Comparison of ENCODE assay signal across 15 cellular contexts in genomic region chr2:147847746-147848391, GRCh38. TPM values are rescaled to one million over a fixed set of nuclear protein-coding genes. Genes with fewer than 3 reads are reported as not detected.
DNase-seq lines count a peak whose midpoint lies in the region; ATAC-seq and TF ChIP-seq lines count a peak whose summit lies in the region.
"Had no signal": no experiment of that assay in that cellular context is flagged by ENCODE, and none has a peak within 500 bp of the region (broad histone marks: within the 10 kb centered on the region; RNA-seq: fewer than 3 reads in every experiment).

No MANE protein-coding gene starts in this region.

- peak overlapping the region; percentile 87; the same call in 1 of the 2 replicates for H3K4me3 ChIP-seq in ACC112 (ENCODE audit: low read depth, low read length)
- no peak overlapping the region for H3K4me3 ChIP-seq in testis
- H3K4me3 ChIP-seq: BLaER1 had no signal

- H3K9me3 Mint-ChIP-seq in CD4-positive, alpha-beta T cell, result no peaks in the 10 kb centered on the region
- no peaks in the 10 kb centered on the region for H3K9me3 Mint-ChIP-seq in activated CD4-positive, alpha-beta memory T cell treated with anti-CD3 and anti-CD28 coated beads, Interleukin-2, amount 10 ng/mL, durations not matched to agents 7 days and 5 days
- no peaks in the 10 kb centered on the region for H3K9me3 Mint-ChIP-seq in mesothelial cell of epicardium
- H3K9me3 Mint-ChIP-seq in effector memory CD8-positive, alpha-beta T cell, result peaks cover 0 to 3% of the 10 kb centered on the region in 2 donors

- H3K79me2 ChIP-seq in ACC112 (ENCODE audit: control insufficient read depth, insufficient read depth, low read length, unreplicated experiment), result peaks cover 73% of the 10 kb centered on the region

- POLR2A ChIA-PET in CD4-positive, alpha-beta T cell (lab: Charles Lee), result no interaction called here
- POLR2A ChIA-PET in activated CD4-positive, alpha-beta memory T cell treated with anti-CD3 and anti-CD28 coated beads, Interleukin-2, amount 10 ng/mL, durations not matched to agents 7 days and 5 days (lab: Charles Lee), result interaction anchor here (1.6 kb wide), 1 partner anchor 36 kb away, joined by 5 read pairs; no protein-coding TSS in a partner anchor

- peaks cover 4% of the 10 kb centered on the region for H3K27me3 Mint-ChIP-seq in CD4-positive, alpha-beta T cell
- H3K27me3 Mint-ChIP-seq in activated CD4-positive, alpha-beta memory T cell treated with anti-CD3 and anti-CD28 coated beads, Interleukin-2, amount 10 ng/mL, durations not matched to agents 7 days and 5 days, result peaks cover 36% of the 10 kb centered on the region
- H3K27me3 Mint-ChIP-seq in mesothelial cell of epicardium (ENCODE audit: low read depth), result no peaks in the 10 kb centered on the region
- H3K27me3 Mint-ChIP-seq in effector memory CD8-positive, alpha-beta T cell, result peaks cover 19 to 41% of the 10 kb centered on the region in 2 donors

- CTCF ChIA-PET in CD4-positive, alpha-beta T cell (lab: Charles Lee), result no interaction called here
- CTCF ChIA-PET in activated CD4-positive, alpha-beta memory T cell treated with anti-CD3 and anti-CD28 coated beads, Interleukin-2, amount 10 ng/mL, durations not matched to agents 7 days and 5 days (lab: Charles Lee), result no interaction called here

- no peak for TF ChIP-seq POLR2A in testis (IDR thresholded peaks at IDR 0.05)

- peaks cover 12% of the 10 kb centered on the region for H3K36me3 Mint-ChIP-seq in CD4-positive, alpha-beta T cell (ENCODE audit: low read depth)
- H3K36me3 Mint-ChIP-seq in activated CD4-positive, alpha-beta memory T cell treated with anti-CD3 and anti-CD28 coated beads, Interleukin-2, amount 10 ng/mL, durations not matched to agents 7 days and 5 days (ENCODE audit: low read depth), result peaks cover 34% of the 10 kb centered on the region
- H3K36me3 Mint-ChIP-seq in mesothelial cell of epicardium, result no peaks in the 10 kb centered on the region
- peaks cover 17% of the 10 kb centered on the region for H3K36me3 Mint-ChIP-seq in effector memory CD8-positive, alpha-beta T cell (ENCODE audit: insufficient read depth)

- H3K4me3 Mint-ChIP-seq in CD4-positive, alpha-beta T cell, result peak overlapping the region; percentile 36
- peak overlapping the region; percentile 28 for H3K4me3 Mint-ChIP-seq in activated CD4-positive, alpha-beta memory T cell treated with anti-CD3 and anti-CD28 coated beads, Interleukin-2, amount 10 ng/mL, durations not matched to agents 7 days and 5 days
- H3K4me3 Mint-ChIP-seq in mesothelial cell of epicardium, result no peak overlapping the region
- H3K4me3 Mint-ChIP-seq in effector memory CD8-positive, alpha-beta T cell, result no peak overlapping the region
- H3K4me3 Mint-ChIP-seq: activated CD4-positive, alpha-beta T cell treated with anti-CD3 and anti-CD28 coated beads for 36 hours had no signal

- intact Hi-C loops in CD4-positive, alpha-beta T cell (cut with DNase I, micrococcal nuclease), result loop anchor here (5.0 to 10.0 kb wide), 7 partner anchors 59 to 1737 kb away; partner anchors contain the start of genes EPC2 (in 1 of the 2), KIF5C (in 1 of the 2), MBD5 (in 1 of the 2) and MMADHC (in 1 of the 2)
- intact Hi-C loops in testis (cut with DNase I; ENCODE audit: low total_unique reads), result no loop called here

- H3K4me1 Mint-ChIP-seq in CD4-positive, alpha-beta T cell (ENCODE audit: low read depth), result peaks cover 67% of the 10 kb centered on the region
- peaks cover 55% of the 10 kb centered on the region for H3K4me1 Mint-ChIP-seq in activated CD4-positive, alpha-beta memory T cell treated with anti-CD3 and anti-CD28 coated beads, Interleukin-2, amount 10 ng/mL, durations not matched to agents 7 days and 5 days
- peaks cover 40% of the 10 kb centered on the region for H3K4me1 Mint-ChIP-seq in mesothelial cell of epicardium
- peaks cover 19 to 29% of the 10 kb centered on the region in 2 donors for H3K4me1 Mint-ChIP-seq in effector memory CD8-positive, alpha-beta T cell (ENCODE audit: low read depth in 2 of 2)

- H3K36me3 ChIP-seq in ACC112 (ENCODE audit: insufficient read depth, low read length) (no peaks in the 10 kb centered on the region), testis (ENCODE audit: low read depth, missing control alignments) (no peaks in the 10 kb centered on the region)
- H3K36me3 ChIP-seq: BLaER1 had no signal

- H3K27me3 ChIP-seq in ACC112 (ENCODE audit: insufficient read depth, low read length) (no peaks in the 10 kb centered on the region), testis (no peaks in the 10 kb centered on the region)
- no peaks in the 10 kb centered on the region for H3K27me3 ChIP-seq in CD4-positive, alpha-beta T cell (ENCODE audit: control insufficient read depth, insufficient read depth, low read length)

- TF ChIP-seq CTCF in CD4-positive, alpha-beta T cell (IDR thresholded peaks at IDR 0.05), result no peak
- no peak for TF ChIP-seq CTCF in mesothelial cell of epicardium (IDR thresholded peaks at IDR 0.05; ENCODE audit: unreplicated experiment)
- TF ChIP-seq CTCF in testis (IDR thresholded peaks at IDR 0.05), result no peak

- H3K27ac ChIP-seq in ACC112 (ENCODE audit: low read depth, low read length), result no peak overlapping the region
- no peak overlapping the region for H3K27ac ChIP-seq in CD4-positive, alpha-beta T cell (ENCODE audit: low read depth, low read length)
- H3K27ac ChIP-seq in testis, result no peak overlapping the region
- H3K27ac ChIP-seq: BLaER1 had no signal

- H2AFZ ChIP-seq in ACC112 (ENCODE audit: low read length, unreplicated experiment), result no peak overlapping the region

- ATAC-seq in CD4-positive, alpha-beta T cell (ENCODE audit: poor library complexity), result no peak
- ATAC-seq in effector memory CD8-positive, alpha-beta T cell (replicated peaks), result no peak
- ATAC-seq in HG03025 (IDR thresholded peaks at IDR 0.05; ENCODE audit: low FRiP score, unreplicated experiment), result no peak
- ATAC-seq: activated CD4-positive, alpha-beta T cell treated with anti-CD3 and anti-CD28 coated beads for 36 hours had no signal

- H3K9me3 ChIP-seq in CD4-positive, alpha-beta T cell (ENCODE audit: control insufficient read depth, low read length), result no peaks in the 10 kb centered on the region
- no peaks in the 10 kb centered on the region for H3K9me3 ChIP-seq in testis
- H3K9me3 ChIP-seq: BLaER1 had no signal

- H3K4me1 ChIP-seq in ACC112 (ENCODE audit: control insufficient read depth, insufficient read depth, low read length, unreplicated experiment), result peaks cover 10% of the 10 kb centered on the region
- peaks cover 21% of the 10 kb centered on the region for H3K4me1 ChIP-seq in testis

- DNase-seq in CD4-positive, alpha-beta T cell, result no peak
- DNase-seq in activated CD4-positive, alpha-beta memory T cell treated with anti-CD3 and anti-CD28 coated beads, Interleukin-2, amount 10 ng/mL, durations not matched to agents 7 days and 5 days, result no peak
- DNase-seq in mesothelial cell of epicardium (ENCODE audit: low spot score in 2 of 2, unreplicated experiment in 2 of 2) (no peak), testis (no peak)
- DNase-seq in effector memory CD8-positive, alpha-beta T cell, result no peak
- DNase-seq: activated CD4-positive, alpha-beta T cell treated with anti-CD3 and anti-CD28 coated beads for 36 hours; H7; NCI-H1694; NCI-H446 treated with DMSO at 0.1 percent for 48 hours; stimulated activated CD4-positive, alpha-beta T cell treated with anti-CD3 and anti-CD28 coated beads, Interleukin-15, amount 100 ng/mL, for 24 hours; substantia nigra; T1000 had no signal

- no peak overlapping the region for H3K27ac Mint-ChIP-seq in CD4-positive, alpha-beta T cell
- H3K27ac Mint-ChIP-seq in activated CD4-positive, alpha-beta memory T cell treated with anti-CD3 and anti-CD28 coated beads, Interleukin-2, amount 10 ng/mL, durations not matched to agents 7 days and 5 days, result no peak overlapping the region
- H3K27ac Mint-ChIP-seq in mesothelial cell of epicardium, result peak overlapping the region; percentile 8
- H3K27ac Mint-ChIP-seq in effector memory CD8-positive, alpha-beta T cell, result no peak overlapping the region
- H3K27ac Mint-ChIP-seq: activated CD4-positive, alpha-beta T cell treated with anti-CD3 and anti-CD28 coated beads for 36 hours had no signal

RNA-seq across cellular contexts. Expression of gene ACVR2A, which starts 3.0 kb away (rescaled TPM):
- 10 to 100 TPM; 13.3 to 14.6 TPM for total RNA-seq in CD4-positive, alpha-beta T cell
- total RNA-seq in activated CD4-positive, alpha-beta memory T cell treated with anti-CD3 and anti-CD28 coated beads, Interleukin-2, amount 10 ng/mL, durations not matched to agents 7 days and 5 days, result 10 to 100 TPM; 14.0 to 15.2 TPM
- total RNA-seq in mesothelial cell of epicardium (29.7 to 33.3 TPM (median 31.3 TPM) in 3 replicates), testis (10 to 100 TPM; 21.6 to 38.3 TPM)
- polyA plus RNA-seq in testis (ENCODE audit: insufficient read depth, low read depth, low replicate concordance), result 11.4 TPM

Comparison
In these comparisons a context has a peak if more than half of its experiments do, and no peak if none do; other contexts are left out.
1. H3K4me3 Mint-ChIP-seq: peak in CD4-positive, alpha-beta T cell (single experiment) and activated CD4-positive, alpha-beta memory T cell treated with anti-CD3 and anti-CD28 coated beads, Interleukin-2, amount 10 ng/mL, durations not matched to agents 7 days and 5 days (single experiment); none in mesothelial cell of epicardium (single experiment) and effector memory CD8-positive, alpha-beta T cell (0 of 2).